In genomic region chr10:91797874-91798735, GRCh38 we compare ENCODE assay signal across 8 cellular contexts. TPM values are rescaled to one million over a fixed set of nuclear protein-coding genes. Genes with fewer than 3 reads are reported as not detected.
DNase-seq lines count a peak whose midpoint lies in the region; ATAC-seq lines count a peak whose summit lies in the region.

Gene TNKS2, plus strand, starts transcription at chr10:91798426. Its CDS starts 265 bp downstream, at chr10:91798691.

- CTCF ChIA-PET in activated CD8-positive, alpha-beta memory T cell treated with anti-CD3 and anti-CD28 coated beads for 36 hours (lab: Charles Lee) = interaction anchor here (0.8 to 1.0 kb wide), 2 partner anchors 15 to 38 kb away, joined by 3 read pairs; no protein-coding TSS in a partner anchor

- POLR2A ChIA-PET in activated CD8-positive, alpha-beta memory T cell treated with anti-CD3 and anti-CD28 coated beads for 36 hours (lab: Charles Lee) = interaction anchor here (0.5 to 3.1 kb wide), 4 partner anchors 9 to 138 kb away, joined by 3 to 7 read pairs (median 3); partner anchors contain the start of genes BTAF1 and FGFBP3

- peak; percentile 85 for ATAC-seq in GM19468 (IDR thresholded peaks at IDR 0.05; ENCODE audit: extremely low read depth, unreplicated experiment)

- DNase-seq in COLO668 (lab: John Stamatoyannopoulos, UW; ENCODE audit: unreplicated experiment) = peak; percentile 94
- peak; percentile 51 for DNase-seq in HS-5 (ENCODE audit: low read depth)
- DNase-seq in NOMO-1 (lab: John Stamatoyannopoulos, UW; ENCODE audit: unreplicated experiment in 2 of 2) = peak; percentile 82 to 90
- peak; percentile 87 for DNase-seq in effector CD8-positive, alpha-beta T cell (lab: John Stamatoyannopoulos, UW)
- DNase-seq in lung microvascular endothelial cell (ENCODE audit: low read depth in 2 of 2) = peak; percentile 95 to 96
- peak; percentile 83 to 87 (median 84) for DNase-seq in stimulated activated CD4-positive, alpha-beta T cell treated with anti-CD3 and anti-CD28 coated beads, TNF-alpha, amount 100 ng/mL, for 4 hours (ENCODE audit: low read depth in 3 of 3)

RNA-seq across cellular contexts. Expression of gene TNKS2, which starts in this region (rescaled TPM):
- total RNA-seq in activated CD8-positive, alpha-beta memory T cell treated with anti-CD3 and anti-CD28 coated beads for 36 hours = 10 to 100 TPM; 25.0 to 25.6 TPM
- 37.5 and 43.5 TPM in 2 replicates for total RNA-seq in lung microvascular endothelial cell

Comparison
In these comparisons a context has a peak if more than half of its experiments do, and no peak if none do; other contexts are left out.
1. Peak in every context shown above with its lines: DNase-seq and ATAC-seq.